Comparison of ENCODE assay signal across 9 cellular contexts in genomic region chr7:112869111-112869774, GRCh38.
A peak's percentile ranks its signal among the peaks of the same experiment; 100 is the strongest.
DNase-seq lines count a peak whose midpoint lies in the region; ATAC-seq and TF ChIP-seq lines count a peak whose summit lies in the region.
"Had no signal": no experiment of that assay in that cellular context is flagged by ENCODE, and none has a peak within 500 bp of the region (broad histone marks: within the 10 kb centered on the region; RNA-seq: fewer than 3 reads in every experiment).

No MANE protein-coding gene starts in this region.

- H3K4me1 ChIP-seq in RWPE2 (ENCODE audit: insufficient read depth, poor library complexity, severe bottlenecking), result no peaks in the 10 kb centered on the region

- H3K27me3 ChIP-seq in RWPE2 (ENCODE audit: insufficient read depth, poor library complexity, severe bottlenecking), result no peaks in the 10 kb centered on the region

- TF ChIP-seq CTCF in RWPE2 (IDR thresholded peaks at IDR 0.05; ENCODE audit: poor library complexity, severe bottlenecking), result peak; percentile 91

- peaks cover 9% of the 10 kb centered on the region for H3K4me1 Mint-ChIP-seq in activated naive CD4-positive, alpha-beta T cell treated with anti-CD3 and anti-CD28 coated beads, Interleukin-2, amount 10 ng/mL, durations not matched to agents 7 days and 5 days

- H3K36me3 Mint-ChIP-seq in activated naive CD4-positive, alpha-beta T cell treated with anti-CD3 and anti-CD28 coated beads, Interleukin-2, amount 10 ng/mL, durations not matched to agents 7 days and 5 days, result peaks cover 4% of the 10 kb centered on the region

- H3K27ac ChIP-seq in RWPE2 (ENCODE audit: poor library complexity, severe bottlenecking), result no peak overlapping the region

- no peaks in the 10 kb centered on the region for H3K27me3 Mint-ChIP-seq in activated naive CD4-positive, alpha-beta T cell treated with anti-CD3 and anti-CD28 coated beads, Interleukin-2, amount 10 ng/mL, durations not matched to agents 7 days and 5 days
- H3K27me3 Mint-ChIP-seq: activated naive CD8-positive, alpha-beta T cell had no signal

- CTCF ChIA-PET in activated naive CD4-positive, alpha-beta T cell treated with anti-CD3 and anti-CD28 coated beads, Interleukin-2, amount 10 ng/mL, durations not matched to agents 7 days and 5 days (lab: Charles Lee), result interaction anchor here (0.7 to 1.7 kb wide), 5 partner anchors 11 to 318 kb away, joined by 3 to 6 read pairs (median 3); no protein-coding TSS in a partner anchor

- no peak overlapping the region for H3K27ac Mint-ChIP-seq in activated naive CD4-positive, alpha-beta T cell treated with anti-CD3 and anti-CD28 coated beads, Interleukin-2, amount 10 ng/mL, durations not matched to agents 7 days and 5 days
- H3K27ac Mint-ChIP-seq: activated naive CD8-positive, alpha-beta T cell had no signal

- H3K4me3 Mint-ChIP-seq in activated naive CD4-positive, alpha-beta T cell treated with anti-CD3 and anti-CD28 coated beads, Interleukin-2, amount 10 ng/mL, durations not matched to agents 7 days and 5 days, result no peak overlapping the region
- H3K4me3 Mint-ChIP-seq: activated naive CD8-positive, alpha-beta T cell had no signal

- DNase-seq in GDM1 (lab: John Stamatoyannopoulos, UW), result peak; percentile 31
- no peak for DNase-seq in RWPE2 (ENCODE audit: low spot score)
- DNase-seq in activated naive CD4-positive, alpha-beta T cell treated with anti-CD3 and anti-CD28 coated beads, Interleukin-2, amount 10 ng/mL, durations not matched to agents 7 days and 5 days, result peak; percentile 63
- DNase-seq in iPS DF 19.7 (ENCODE audit: low read depth, low spot score), result peak; percentile 40
- peak; percentile 30 to 31 for DNase-seq in stimulated activated CD4-positive, alpha-beta T cell treated with anti-CD3 and anti-CD28 coated beads, Interleukin-4, amount 100 ng/mL, for 48 hours (ENCODE audit: low read depth in 2 of 2)
- no peak for DNase-seq in hypothalamus (lab: John Stamatoyannopoulos, UW)

- no peak overlapping the region for H3K4me3 ChIP-seq in RWPE2 (ENCODE audit: severe bottlenecking)

- no peaks in the 10 kb centered on the region for H3K36me3 ChIP-seq in RWPE2 (ENCODE audit: low read depth)

- H3K9me3 ChIP-seq in RWPE2 (ENCODE audit: severe bottlenecking), result no peaks in the 10 kb centered on the region

- H3K9me3 Mint-ChIP-seq in activated naive CD4-positive, alpha-beta T cell treated with anti-CD3 and anti-CD28 coated beads, Interleukin-2, amount 10 ng/mL, durations not matched to agents 7 days and 5 days, result no peaks in the 10 kb centered on the region

- ATAC-seq in HG03025 (IDR thresholded peaks at IDR 0.05; ENCODE audit: low FRiP score, unreplicated experiment), result peak; percentile 34
- peak; percentile 57; the same call in 2 of the 3 replicates for ATAC-seq in RWPE2 (ENCODE audit: low read depth)
- ATAC-seq in GM18498 (IDR thresholded peaks at IDR 0.05; ENCODE audit: unreplicated experiment), result no peak

Comparison
In these comparisons a context has a peak if more than half of its experiments do, and no peak if none do; other contexts are left out.
1. DNase-seq: peak in GDM1 (single experiment), activated naive CD4-positive, alpha-beta T cell treated with anti-CD3 and anti-CD28 coated beads, Interleukin-2, amount 10 ng/mL, durations not matched to agents 7 days and 5 days (single experiment), iPS DF 19.7 (single experiment) and stimulated activated CD4-positive, alpha-beta T cell treated with anti-CD3 and anti-CD28 coated beads, Interleukin-4, amount 100 ng/mL, for 48 hours (2 of 2); none in RWPE2 (single experiment) and hypothalamus (0 of 51).